In the genomic region with DNA sequence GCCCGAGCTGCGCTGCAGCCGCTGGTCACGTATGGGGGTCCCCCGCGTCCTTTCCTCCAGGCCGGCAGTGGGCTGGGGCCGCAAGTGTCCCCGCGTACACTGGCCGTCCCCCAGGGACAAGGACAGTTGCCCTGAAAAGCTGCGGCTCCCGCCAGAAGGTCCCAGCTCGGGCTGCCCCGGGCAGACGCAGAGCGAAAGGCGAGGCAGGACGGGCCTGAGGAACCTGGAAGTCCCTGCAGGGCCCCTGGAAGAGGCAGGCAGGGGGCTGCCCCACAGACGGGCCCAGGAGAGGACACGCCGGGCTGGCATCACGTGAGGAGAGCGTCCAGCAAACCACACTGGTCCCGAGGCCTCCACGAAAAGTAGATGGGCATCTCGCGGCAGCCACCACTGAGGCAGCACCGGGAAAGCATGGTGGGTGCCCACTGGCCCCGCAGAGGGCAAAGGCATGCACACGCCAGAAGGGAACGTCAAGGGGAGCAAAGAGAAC, we compare ENCODE assay signal across 9 cellular contexts. TPM values are rescaled to one million over a fixed set of nuclear protein-coding genes. Genes with fewer than 3 reads are reported as not detected.
A peak's percentile ranks its signal among the peaks of the same experiment; 100 is the strongest.
DNase-seq lines count a peak whose midpoint lies in the region; ATAC-seq and TF ChIP-seq lines count a peak whose summit lies in the region.
"Had no signal": no experiment of that assay in that cellular context is flagged by ENCODE, and none has a peak within 500 bp of the region (broad histone marks: within the 10 kb centered on the region; RNA-seq: fewer than 3 reads in every experiment).

No MANE protein-coding gene starts in this region.

- H3K4me3 Mint-ChIP-seq in stimulated activated naive CD8-positive, alpha-beta T cell treated with anti-CD3 and anti-CD28 coated beads, Interleukin-15, amount 100 ng/mL, for 72 hours: peak overlapping the region in 1 of 2 donors; percentile 24
- H3K4me3 Mint-ChIP-seq in neural crest cell: peak overlapping the region; percentile 85

- no peak overlapping the region for H3K27ac Mint-ChIP-seq in stimulated activated naive CD8-positive, alpha-beta T cell treated with anti-CD3 and anti-CD28 coated beads, Interleukin-15, amount 100 ng/mL, for 72 hours
- H3K27ac Mint-ChIP-seq in neural crest cell (ENCODE audit: unreplicated experiment): no peak overlapping the region

- 90% methylated on average over 10 of the region's 32 CpGs for WGBS in esophagus muscularis mucosa

- DNase-seq in stimulated activated naive CD8-positive, alpha-beta T cell treated with anti-CD3 and anti-CD28 coated beads, Interleukin-15, Interleukin-2, amounts not matched to agents 100 U/mL and 50 U/mL, for 24 hours: peak; percentile 1
- no peak for DNase-seq in stimulated activated naive CD8-positive, alpha-beta T cell treated with anti-CD3 and anti-CD28 coated beads, Interleukin-15, amount 100 ng/mL, for 72 hours
- DNase-seq in esophagus muscularis mucosa (ENCODE audit: extremely low spot score) (no peak), neural crest cell (ENCODE audit: low read depth, low spot score) (no peak), SW 1271 (lab: John Stamatoyannopoulos, UW) (no peak), iPS-NIHi7 (ENCODE audit: extremely low spot score) (no peak), NCI-H1436 (lab: John Stamatoyannopoulos, UW) (no peak)
- DNase-seq: Karpas-422 had no signal

- peaks cover 0 to 53% (median 19%) of the 10 kb centered on the region in 4 donors for H3K27me3 ChIP-seq in esophagus muscularis mucosa

- peaks cover 65% of the 10 kb centered on the region for H3K4me1 Mint-ChIP-seq in stimulated activated naive CD8-positive, alpha-beta T cell treated with anti-CD3 and anti-CD28 coated beads, Interleukin-15, amount 100 ng/mL, for 72 hours
- H3K4me1 Mint-ChIP-seq in neural crest cell: peaks cover 30% of the 10 kb centered on the region

- ATAC-seq in stimulated activated naive CD8-positive, alpha-beta T cell treated with anti-CD3 and anti-CD28 coated beads, Interleukin-15, Interleukin-2, amounts not matched to agents 100 U/mL and 50 U/mL, for 24 hours: no peak
- ATAC-seq in stimulated activated naive CD8-positive, alpha-beta T cell treated with anti-CD3 and anti-CD28 coated beads, Interleukin-15, amount 100 ng/mL, for 72 hours: no peak
- no peak for ATAC-seq in HG03045 (IDR thresholded peaks at IDR 0.05; ENCODE audit: unreplicated experiment)

- no peaks in the 10 kb centered on the region for H3K36me3 ChIP-seq in esophagus muscularis mucosa

- H3K9me3 ChIP-seq in esophagus muscularis mucosa: no peaks in the 10 kb centered on the region

- intact Hi-C loops in esophagus muscularis mucosa (cut with DNase I): loop anchor here (5.0 to 10.0 kb wide), 2 partner anchors 83 to 109 kb away; a partner anchor contains a TSS

- H3K9me3 Mint-ChIP-seq in stimulated activated naive CD8-positive, alpha-beta T cell treated with anti-CD3 and anti-CD28 coated beads, Interleukin-15, amount 100 ng/mL, for 72 hours: no peaks in the 10 kb centered on the region
- H3K9me3 Mint-ChIP-seq in neural crest cell: no peaks in the 10 kb centered on the region

- peak overlapping the region; percentile 69 to 73 (median 71) for H3K4me3 ChIP-seq in esophagus muscularis mucosa

- peaks cover 21 to 53% (median 48%) of the 10 kb centered on the region in 4 donors for H3K4me1 ChIP-seq in esophagus muscularis mucosa

- peak overlapping the region; percentile 71 to 79 (median 76) for H3K27ac ChIP-seq in esophagus muscularis mucosa (replicated peaks in 1 of 4)

- TF ChIP-seq EP300 in esophagus muscularis mucosa (IDR thresholded peaks at IDR 0.05): no peak

- H3K27me3 Mint-ChIP-seq in stimulated activated naive CD8-positive, alpha-beta T cell treated with anti-CD3 and anti-CD28 coated beads, Interleukin-15, amount 100 ng/mL, for 72 hours: peaks cover 84% of the 10 kb centered on the region
- peaks cover 32% of the 10 kb centered on the region for H3K27me3 Mint-ChIP-seq in neural crest cell (ENCODE audit: low read depth)

- no peak for TF ChIP-seq POLR2A in esophagus muscularis mucosa (IDR thresholded peaks at IDR 0.05; ENCODE audit: low read depth)

- TF ChIP-seq CTCF in esophagus muscularis mucosa (IDR thresholded peaks at IDR 0.05): no peak
- no peak for TF ChIP-seq CTCF in neural crest cell (conservative IDR thresholded peaks at IDR 0.05)

- H3K36me3 Mint-ChIP-seq in neural crest cell (ENCODE audit: low read depth): no peaks in the 10 kb centered on the region

RNA-seq across cellular contexts. Expression of a gene that starts 3.2 kb away (rescaled TPM):
- total RNA-seq in esophagus muscularis mucosa (1 to 10 TPM; 3.0 to 6.6 (median 5.4) TPM), neural crest cell (15.6 and 20.6 TPM in 2 replicates)
